In genomic region chr15:58929891-58930416, GRCh38 we compare ENCODE assay signal across 25 cellular contexts. TPM values are rescaled to one million over a fixed set of nuclear protein-coding genes. Genes with fewer than 3 reads are reported as not detected.
DNase-seq lines count a peak whose midpoint lies in the region; ATAC-seq, FAIRE-seq and TF ChIP-seq lines count a peak whose summit lies in the region.
"Had no signal": no experiment of that assay in that cellular context is flagged by ENCODE, and none has a peak within 500 bp of the region (broad histone marks: within the 10 kb centered on the region; RNA-seq: fewer than 3 reads in every experiment).

No MANE protein-coding gene starts in this region.

- no peak for TF ChIP-seq EP300 in GM12878 (IDR thresholded peaks at IDR 0.05; ENCODE audit: borderline replicate concordance in 1 of 2, control insufficient read depth in 1 of 2, low read depth in 2 of 2, low read length in 2 of 2)

- no peak for TF ChIP-seq POLR2A in GM12878 (IDR thresholded peaks at IDR 0.05; ENCODE audit: low read depth, low read length)

- H3K4me1 ChIP-seq in HAP-1 (peaks cover 53% of the 10 kb centered on the region), GM12878 (ENCODE audit: control insufficient read depth, insufficient read depth, low read length) (peaks cover 6% of the 10 kb centered on the region; the same call in 1 of the 2 replicates), trophoblast cell (ENCODE audit: control insufficient read depth in 1 of 2, insufficient read depth in 2 of 2, low read length in 2 of 2) (no peaks in the 10 kb centered on the region)
- H3K4me1 ChIP-seq: BE2C, SJCRH30 had no signal

- no peak overlapping the region for H4K12ac ChIP-seq in trophoblast cell (ENCODE audit: low read depth, low read length)

- ATAC-seq in GM12878: no peak
- ATAC-seq: K562, PC-3, Right ventricle myocardium inferior had no signal

- H3K27ac ChIP-seq in GM12878 (ENCODE audit: control insufficient read depth, insufficient read depth) (no peak overlapping the region), trophoblast cell (ENCODE audit: low read depth, low read length) (no peak overlapping the region)
- H3K27ac ChIP-seq: SJCRH30 had no signal

- H3K4ac ChIP-seq in trophoblast cell (ENCODE audit: low read depth, low read length): peak overlapping the region; percentile 86

- no peak overlapping the region for H3K4me2 ChIP-seq in GM12878 (ENCODE audit: control insufficient read depth, insufficient read depth)
- H3K4me2 ChIP-seq in trophoblast cell (ENCODE audit: low read length): no peak overlapping the region

- RAD21 ChIA-PET in GM12878 (lab: Charles Lee; ENCODE audit: unreplicated experiment): interaction anchor here (0.6 to 1.2 kb wide), 2 partner anchors 159 to 193 kb away, joined by 3 to 4 read pairs; no protein-coding TSS in a partner anchor

- no peak overlapping the region for H3K9ac ChIP-seq in GM12878 (ENCODE audit: control insufficient read depth, insufficient read depth, low read length)
- H3K9ac ChIP-seq in trophoblast cell (ENCODE audit: low read length): no peak overlapping the region

- H3K27me3 ChIP-seq in HAP-1 (ENCODE audit: low read depth) (no peaks in the 10 kb centered on the region), GM12878 (replicated peaks in 1 of 2; ENCODE audit: control insufficient read depth in 2 of 2, insufficient read depth in 2 of 2, low read length in 1 of 2) (no peaks in the 10 kb centered on the region), trophoblast cell (ENCODE audit: insufficient read depth, low read length) (no peaks in the 10 kb centered on the region)
- H3K27me3 ChIP-seq: BE2C, SJCRH30 had no signal

- BruUV-seq in GM12878 (replicated peaks; lab: Mats Ljungman, UMichigan): no TSS peak

- H3K36me3 ChIP-seq in HAP-1 (replicated peaks) (peaks cover 31% of the 10 kb centered on the region), GM12878 (ENCODE audit: control insufficient read depth in 2 of 2, insufficient read depth in 2 of 2, low read length in 1 of 2) (peaks cover 0 to 25% of the 10 kb centered on the region in 2 experiments; a peak in 1 of 4 replicates), trophoblast cell (ENCODE audit: control insufficient read depth in 1 of 2, insufficient read depth in 2 of 2, low read length in 2 of 2) (peaks cover 11 to 17% of the 10 kb centered on the region in 2 experiments)

- no peaks in the 10 kb centered on the region for H4K20me1 ChIP-seq in GM12878 (ENCODE audit: control insufficient read depth, insufficient read depth)

- peak; percentile 20 for DNase-seq in ELF-1 (ENCODE audit: low read depth, low spot score)
- DNase-seq in HAP-1 (ENCODE audit: low spot score in 2 of 2): peak; percentile 33 to 92
- DNase-seq in GM12878 (ENCODE audit: low read depth, low spot score): no peak
- DNase-seq in trophoblast cell: no peak
- DNase-seq in GM13976 (ENCODE audit: low spot score): no peak
- no peak for DNase-seq in NCI-H82 (lab: John Stamatoyannopoulos, UW)
- DNase-seq in pons (ENCODE audit: low spot score): no peak
- DNase-seq: BE2C; Calu3; DMS79 treated with DMSO at 0.1 percent for 48 hours; HCEC 1CT; Kasumi-1; NCI-H1105 treated with DMSO at 0.1 percent for 48 hours; NCI-H146; NCI-H1930; NCI-H2107; NCI-H446; NCI-H524 treated with DMSO at 0.1 percent for 48 hours; NCI-H774; NK-92 treated with Interleukin-12 subunit alpha and Interleukin-12 subunit beta, amount 100 ng/mL, for 24 hours; PC-3; SJCRH30; T-helper 2 cell had no signal

- WGBS in GM12878 (ENCODE audit: insufficient coverage, insufficient replicate concordance, low lambda C conversion rate, missing lambda C conversion rate): 77% methylated on average over 9 of the region's 11 CpGs
- no CpG with 5 or more reads among the region's 11 CpGs for WGBS in trophoblast cell (ENCODE audit: extremely low coverage, insufficient coverage, insufficient read length)

- in situ Hi-C loops in HAP-1 (cut with MboI; ENCODE audit: low sequenced_read_pairs) (no loop called here), GM12878 (cut with MboI) (no loop called here), GM13976 (cut with MboI; ENCODE audit: low sequenced_read_pairs, unreplicated experiment) (no loop called here)

- TF ChIP-seq RAD21 in GM12878 (IDR thresholded peaks at IDR 0.05; ENCODE audit: insufficient read depth, low read depth, low read length): no peak

- no peak overlapping the region for H3K4me3 ChIP-seq in HAP-1
- no peak overlapping the region for H3K4me3 ChIP-seq in GM12878
- H3K4me3 ChIP-seq in trophoblast cell (ENCODE audit: low read depth, low read length): no peak overlapping the region
- H3K4me3 ChIP-seq: K562, SJCRH30 had no signal

- SMC1A ChIA-PET in GM12878 (lab: Charles Lee; ENCODE audit: uncharacterized antibody, unreplicated experiment): interaction anchor here (0.6 kb wide), 1 partner anchor 590 kb away, joined by 3 read pairs; no protein-coding TSS in a partner anchor

- H2AK5ac ChIP-seq in trophoblast cell (ENCODE audit: low read length): no peak overlapping the region

- H3K79me2 ChIP-seq in GM12878 (ENCODE audit: control insufficient read depth, insufficient read depth, low read length) (peaks cover 67% of the 10 kb centered on the region), trophoblast cell (ENCODE audit: control insufficient read depth, insufficient read depth, low read length, poor library complexity) (peaks cover 14% of the 10 kb centered on the region)

- no peak overlapping the region for H3K18ac ChIP-seq in trophoblast cell (ENCODE audit: low read length)

- peaks cover 14% of the 10 kb centered on the region for H3K79me1 ChIP-seq in trophoblast cell (ENCODE audit: low read length)

- CTCF ChIA-PET in GM12878 (lab: Yijun Ruan, JAX): no interaction called here

- no peak overlapping the region for H4K8ac ChIP-seq in trophoblast cell (ENCODE audit: low read depth, low read length)

- no peak for FAIRE-seq in GM12878 (lab: Jason Lieb, UNC)
- FAIRE-seq: K562 had no signal

- TF ChIP-seq CTCF in GM12878 (IDR thresholded peaks at IDR 0.05 in 2 of 3, conservative IDR thresholded peaks at IDR 0.05 in 1 of 3; ENCODE audit: control insufficient read depth in 2 of 3, extremely low read depth in 1 of 3, insufficient read depth in 1 of 3, low read depth in 3 of 3, low read length in 3 of 3) (no peak), GM13976 (IDR thresholded peaks at IDR 0.05; ENCODE audit: borderline replicate concordance, control extremely low read depth, extremely low read depth, insufficient read depth, missing control alignments) (no peak)

- intact Hi-C loops in GM12878 (cut with micrococcal nuclease; ENCODE audit: unreplicated experiment): no loop called here

- H4K91ac ChIP-seq in trophoblast cell (ENCODE audit: low read depth, low read length): no peak overlapping the region

- H3K9me3 ChIP-seq in HAP-1 (no peaks in the 10 kb centered on the region), GM12878 (replicated peaks; ENCODE audit: control insufficient read depth, insufficient read depth, low read length) (no peaks in the 10 kb centered on the region), trophoblast cell (ENCODE audit: insufficient read depth, low read depth, low read length) (no peaks in the 10 kb centered on the region)
- H3K9me3 ChIP-seq: BE2C, SJCRH30 had no signal

- H2BK120ac ChIP-seq in trophoblast cell (ENCODE audit: insufficient read depth, low read length, poor library complexity): no peak overlapping the region

- H2AFZ ChIP-seq in GM12878 (ENCODE audit: control insufficient read depth, low read depth, low read length) (no peak overlapping the region), trophoblast cell (ENCODE audit: insufficient read depth, low read length, poor library complexity) (no peak overlapping the region)

- no peak overlapping the region for H3K23ac ChIP-seq in trophoblast cell (ENCODE audit: low read length)

- no peak overlapping the region for H2BK5ac ChIP-seq in trophoblast cell (ENCODE audit: low read depth, low read length, poor library complexity)

- no peak overlapping the region for H2BK12ac ChIP-seq in trophoblast cell (ENCODE audit: low read length)

- POLR2A ChIA-PET in GM12878 (lab: Charles Lee): no interaction called here

- H3K14ac ChIP-seq in trophoblast cell (ENCODE audit: low read length): no peak overlapping the region

RNA-seq across cellular contexts. Expression of gene SLTM, which starts 3.5 kb away (rescaled TPM):
- total RNA-seq in GM12878 (2013; cell fraction: nucleolus; rRNA removed): 293 and 302 TPM in 2 replicates
- total RNA-seq in GM12878 (2014; rRNA removed) (89.6 and 98.9 TPM in 2 replicates), GM12878 (2014; rRNA removed; fragmentation: Illumina TruSeq; extraction: Trizol) (142 and 152 TPM in 2 replicates), GM12878 (2021) (69.8 and 77.9 TPM in 2 replicates)
- 60.9 TPM for polyA plus RNA-seq in GM12878 (2011; ENCODE audit: low read depth)
- polyA plus RNA-seq in GM12878 (2011; rRNA removed) (50.5 and 51.0 TPM in 2 replicates), GM12878 (2014; fragmentation: Illumina TruSeq; extraction: Trizol) (129 and 152 TPM in 2 replicates), GM12878 (2014; fragmentation: Nextera tagmentation; extraction: Ambion mirVana) (10 to 100 TPM; 81.0 to 92.2 TPM), GM12878 (2014; rRNA removed) (77.4 and 79.9 TPM in 2 replicates), GM12878 (2016; fragmentation: Nextera tagmentation; extraction: Ambion mirVana) (100 to 1,000 TPM; 111 TPM)
- polyA plus RNA-seq in GM12878 (2011; cell fraction: cytosol; rRNA removed): 26.6 and 28.5 TPM in 2 replicates
- 79.5 and 134 TPM in 2 replicates for polyA plus RNA-seq in GM12878 (2011; cell fraction: nucleus; rRNA removed)
- polyA plus RNA-seq in GM12878 (2012): 56.8 and 79.3 TPM in 2 replicates
- polyA minus RNA-seq in GM12878 (2011; rRNA and poly(A)+ RNA removed): 30.9 and 42.7 TPM in 2 replicates
- 19.5 and 22.7 TPM in 2 replicates for polyA minus RNA-seq in GM12878 (2011; cell fraction: cytosol; rRNA and poly(A)+ RNA removed)
- 59.6 and 115 TPM in 2 replicates for polyA minus RNA-seq in GM12878 (2011; cell fraction: nucleus; rRNA and poly(A)+ RNA removed)
- 131 and 134 TPM in 2 replicates for polyA plus RNA-seq in trophoblast cell (2013)

RNA-seq across cellular contexts. Expression of gene RNF111, which starts 57.5 kb away (rescaled TPM):
- total RNA-seq in GM12878 (2013; cell fraction: nucleolus; rRNA removed): 74.1 and 75.7 TPM in 2 replicates
- total RNA-seq in GM12878 (2014; rRNA removed) (13.1 and 13.8 TPM in 2 replicates), GM12878 (2014; rRNA removed; fragmentation: Illumina TruSeq; extraction: Trizol) (15.1 and 16.8 TPM in 2 replicates), GM12878 (2021) (22.3 and 25.0 TPM in 2 replicates)
- polyA plus RNA-seq in GM12878 (2011; ENCODE audit: low read depth): 6.1 TPM
- polyA plus RNA-seq in GM12878 (2011; rRNA removed) (30.4 and 34.7 TPM in 2 replicates), GM12878 (2014; fragmentation: Illumina TruSeq; extraction: Trizol) (17.8 and 18.1 TPM in 2 replicates), GM12878 (2014; fragmentation: Nextera tagmentation; extraction: Ambion mirVana) (1 to 10 TPM; 8.6 TPM), GM12878 (2014; rRNA removed) (13.8 and 15.2 TPM in 2 replicates), GM12878 (2016; fragmentation: Nextera tagmentation; extraction: Ambion mirVana) (10 to 100 TPM; 16.3 to 22.0 TPM)
- 17.3 and 24.5 TPM in 2 replicates for polyA plus RNA-seq in GM12878 (2011; cell fraction: cytosol; rRNA removed)
- 28.3 and 34.8 TPM in 2 replicates for polyA plus RNA-seq in GM12878 (2011; cell fraction: nucleus; rRNA removed)
- 8.0 and 15.5 TPM in 2 replicates for polyA plus RNA-seq in GM12878 (2012)
- 90.9 and 109 TPM in 2 replicates for polyA minus RNA-seq in GM12878 (2011; rRNA and poly(A)+ RNA removed)
- polyA minus RNA-seq in GM12878 (2011; cell fraction: cytosol; rRNA and poly(A)+ RNA removed): 15.5 and 24.2 TPM in 2 replicates
- polyA minus RNA-seq in GM12878 (2011; cell fraction: nucleus; rRNA and poly(A)+ RNA removed): 48.0 and 72.3 TPM in 2 replicates
- polyA plus RNA-seq in trophoblast cell (2013): 29.6 and 33.0 TPM in 2 replicates

Comparison
In these comparisons a context has a peak if more than half of its experiments do, and no peak if none do; other contexts are left out.
1. DNase-seq: peak in ELF-1 (single experiment) and HAP-1 (2 of 2); none in GM12878 (single experiment), trophoblast cell (0 of 2), GM13976 (single experiment), NCI-H82 (single experiment) and pons (single experiment).